Comparison of ENCODE assay signal across 18 cellular contexts in genomic region chr5:178234121-178234752, GRCh38. TPM values are rescaled to one million over a fixed set of nuclear protein-coding genes. Genes with fewer than 3 reads are reported as not detected.
DNase-seq lines count a peak whose midpoint lies in the region; ATAC-seq, FAIRE-seq and TF ChIP-seq lines count a peak whose summit lies in the region.
"Had no signal": no experiment of that assay in that cellular context is flagged by ENCODE, and none has a peak within 500 bp of the region (broad histone marks: within the 10 kb centered on the region; RNA-seq: fewer than 3 reads in every experiment).

No MANE protein-coding gene starts in this region.

- H3K27ac ChIP-seq in neural progenitor cell = no peak overlapping the region
- no peak overlapping the region for H3K27ac ChIP-seq in esophagus muscularis mucosa (replicated peaks in 1 of 4)
- H3K27ac ChIP-seq: ascending aorta, SJSA1 had no signal

- H3K4me3 ChIP-seq in adipocyte (ENCODE audit: low read length) (no peak overlapping the region), neural progenitor cell (no peak overlapping the region), esophagus muscularis mucosa (no peak overlapping the region)
- H3K4me3 ChIP-seq: ascending aorta, colonic mucosa, GM12878, SJSA1, spleen, thyroid gland had no signal

- no peak overlapping the region for H3K27ac Mint-ChIP-seq in activated T-cell treated with anti-CD3 and anti-CD28 coated beads, Interleukin-2, amount 50 U/mL, for 72 hours
- no peak overlapping the region for H3K27ac Mint-ChIP-seq in neural progenitor cell

- H2AFZ ChIP-seq in neural progenitor cell (replicated peaks) = no peak overlapping the region

- no peaks in the 10 kb centered on the region for H3K9me3 Mint-ChIP-seq in activated T-cell treated with anti-CD3 and anti-CD28 coated beads, Interleukin-2, amount 50 U/mL, for 72 hours
- H3K9me3 Mint-ChIP-seq in activated T-cell treated with anti-CD3 and anti-CD28 coated beads, Interleukin-2, amount 50 U/mL, for 4 hours = no peaks in the 10 kb centered on the region
- H3K9me3 Mint-ChIP-seq in neural progenitor cell = no peaks in the 10 kb centered on the region

- H3K36me3 Mint-ChIP-seq in activated T-cell treated with anti-CD3 and anti-CD28 coated beads, Interleukin-2, amount 50 U/mL, for 72 hours (ENCODE audit: insufficient read depth in 2 of 2) = peaks cover 8 to 10% of the 10 kb centered on the region in 2 donors
- peaks cover 20% of the 10 kb centered on the region for H3K36me3 Mint-ChIP-seq in activated T-cell treated with anti-CD3 and anti-CD28 coated beads, Interleukin-2, amount 50 U/mL, for 4 hours (ENCODE audit: insufficient read depth)
- H3K36me3 Mint-ChIP-seq in neural progenitor cell = peaks cover 15% of the 10 kb centered on the region

- peaks cover 67% of the 10 kb centered on the region for H3K4me1 Mint-ChIP-seq in activated T-cell treated with anti-CD3 and anti-CD28 coated beads, Interleukin-2, amount 50 U/mL, for 72 hours (ENCODE audit: low read depth)
- peaks cover 50% of the 10 kb centered on the region for H3K4me1 Mint-ChIP-seq in activated T-cell treated with anti-CD3 and anti-CD28 coated beads, Interleukin-2, amount 50 U/mL, for 4 hours (ENCODE audit: low read depth)
- peaks cover 23% of the 10 kb centered on the region for H3K4me1 Mint-ChIP-seq in neural progenitor cell

- H3K36me3 ChIP-seq in adipocyte (ENCODE audit: control insufficient read depth, insufficient read depth, low read length, severe bottlenecking) (peaks cover 9% of the 10 kb centered on the region), neural progenitor cell (no peaks in the 10 kb centered on the region), esophagus muscularis mucosa (peaks cover 6 to 20% (median 14%) of the 10 kb centered on the region in 4 donors)
- H3K36me3 ChIP-seq: colonic mucosa had no signal

- 81% methylated on average over 5 of the region's 7 CpGs for WGBS in esophagus muscularis mucosa

- H3K4me3 Mint-ChIP-seq in activated T-cell treated with anti-CD3 and anti-CD28 coated beads, Interleukin-2, amount 50 U/mL, for 72 hours = peak overlapping the region; percentile 24
- no peak overlapping the region for H3K4me3 Mint-ChIP-seq in activated T-cell treated with anti-CD3 and anti-CD28 coated beads, Interleukin-2, amount 50 U/mL, for 4 hours
- peak overlapping the region; percentile 24 for H3K4me3 Mint-ChIP-seq in neural progenitor cell

- no peak for TF ChIP-seq EP300 in esophagus muscularis mucosa (IDR thresholded peaks at IDR 0.05)

- no peaks in the 10 kb centered on the region for H3K27me3 Mint-ChIP-seq in activated T-cell treated with anti-CD3 and anti-CD28 coated beads, Interleukin-2, amount 50 U/mL, for 72 hours (ENCODE audit: low read depth)
- no peaks in the 10 kb centered on the region for H3K27me3 Mint-ChIP-seq in activated T-cell treated with anti-CD3 and anti-CD28 coated beads, Interleukin-2, amount 50 U/mL, for 4 hours (ENCODE audit: low read depth)
- H3K27me3 Mint-ChIP-seq in neural progenitor cell (ENCODE audit: insufficient read depth, low read depth) = peaks cover 6% of the 10 kb centered on the region

- peaks cover 18% of the 10 kb centered on the region for H3K79me2 ChIP-seq in neural progenitor cell (ENCODE audit: low read depth)

- DNase-seq in activated T-cell treated with anti-CD3 and anti-CD28 coated beads, Interleukin-2, amount 50 U/mL, for 72 hours = no peak
- no peak for DNase-seq in activated T-cell treated with anti-CD3 and anti-CD28 coated beads, Interleukin-2, amount 50 U/mL, for 4 hours
- no peak for DNase-seq in GM12892 (ENCODE audit: insufficient read length)
- DNase-seq in adipocyte (ENCODE audit: low read depth) = no peak
- DNase-seq in neural progenitor cell (ENCODE audit: low spot score) = no peak
- no peak for DNase-seq in esophagus muscularis mucosa (ENCODE audit: extremely low spot score)
- no peak for DNase-seq in stimulated activated naive CD4-positive, alpha-beta T cell treated with Interleukin-2 at 50 U/mL for 16 hours (lab: John Stamatoyannopoulos, UW)
- DNase-seq in NCI-H2029 (lab: John Stamatoyannopoulos, UW) = no peak
- DNase-seq: NCI-H2029 treated with DMSO at 0.1 percent for 48 hours, NCI-H524 treated with DMSO at 0.1 percent for 48 hours had no signal

- ATAC-seq in activated T-cell treated with anti-CD3 and anti-CD28 coated beads, Interleukin-2, amount 50 U/mL, for 72 hours (replicated peaks in 1 of 2) = no peak
- no peak for ATAC-seq in activated T-cell treated with anti-CD3 and anti-CD28 coated beads, Interleukin-2, amount 50 U/mL, for 4 hours

- H3K4me2 ChIP-seq in neural progenitor cell = no peak overlapping the region

- H3K4me1 ChIP-seq in adipocyte (ENCODE audit: control insufficient read depth, insufficient read depth, low read length) (peaks cover 41% of the 10 kb centered on the region), neural progenitor cell (peaks cover 9% of the 10 kb centered on the region), esophagus muscularis mucosa (peaks cover 45 to 69% (median 54%) of the 10 kb centered on the region in 4 donors)

- no peak for TF ChIP-seq POLR2A in GM12892 (IDR thresholded peaks at IDR 0.05; ENCODE audit: low read depth, low read length)
- TF ChIP-seq POLR2A in esophagus muscularis mucosa (IDR thresholded peaks at IDR 0.05; ENCODE audit: low read depth) = no peak

- FAIRE-seq in GM12892 (lab: Jason Lieb, UNC) = peak; percentile 24
- FAIRE-seq: GM12878 had no signal

- peaks cover 24% of the 10 kb centered on the region for H4K20me1 ChIP-seq in neural progenitor cell (ENCODE audit: low read depth)

- H3K9ac ChIP-seq in adipocyte (ENCODE audit: low read length) (peak overlapping the region; percentile 5), neural progenitor cell (no peak overlapping the region)

- H3K27me3 ChIP-seq in adipocyte (replicated peaks; ENCODE audit: control insufficient read depth, insufficient read depth, low read length) = no peaks in the 10 kb centered on the region
- H3K27me3 ChIP-seq in neural progenitor cell = no peaks in the 10 kb centered on the region
- no peaks in the 10 kb centered on the region for H3K27me3 ChIP-seq in esophagus muscularis mucosa
- H3K27me3 ChIP-seq: ascending aorta, colonic mucosa, SJSA1, spleen, thyroid gland had no signal

- no peak for TF ChIP-seq CTCF in neural progenitor cell (IDR thresholded peaks at IDR 0.05)
- no peak for TF ChIP-seq CTCF in esophagus muscularis mucosa (IDR thresholded peaks at IDR 0.05)

- intact Hi-C loops in esophagus muscularis mucosa (cut with DNase I) = no loop called here

- H3K9me3 ChIP-seq in adipocyte (ENCODE audit: control insufficient read depth, low read length) = no peaks in the 10 kb centered on the region
- no peaks in the 10 kb centered on the region for H3K9me3 ChIP-seq in neural progenitor cell (ENCODE audit: low read depth)
- H3K9me3 ChIP-seq in esophagus muscularis mucosa = no peaks in the 10 kb centered on the region
- H3K9me3 ChIP-seq: ascending aorta, colonic mucosa, SJSA1, spleen, thyroid gland had no signal

- peaks cover 30% of the 10 kb centered on the region for H3F3A ChIP-seq in neural progenitor cell (ENCODE audit: low read depth)

RNA-seq across cellular contexts. Expression of gene PHYKPL, which starts 1.6 kb away (rescaled TPM):
- total RNA-seq in activated T-cell treated with anti-CD3 and anti-CD28 coated beads, Interleukin-2, amount 50 U/mL, for 72 hours = 10 to 100 TPM; 81.7 to 89.7 TPM
- total RNA-seq in activated T-cell treated with anti-CD3 and anti-CD28 coated beads, Interleukin-2, amount 50 U/mL, for 4 hours = 10 to 100 TPM; 46.7 to 53.2 (median 49.7) TPM
- polyA plus RNA-seq in GM12892 (2012; ENCODE audit: missing spikeins) = 32.8 TPM
- total RNA-seq in neural progenitor cell (ENCODE audit: low replicate concordance) (20.5 and 25.9 TPM in 2 replicates), esophagus muscularis mucosa (10 to 100 TPM; 27.4 to 45.1 (median 37.5) TPM)

RNA-seq across cellular contexts. Expression of gene HNRNPAB, which starts 29.9 kb away (rescaled TPM):
- total RNA-seq in activated T-cell treated with anti-CD3 and anti-CD28 coated beads, Interleukin-2, amount 50 U/mL, for 72 hours = 100 to 1,000 TPM; 196 to 232 TPM
- total RNA-seq in activated T-cell treated with anti-CD3 and anti-CD28 coated beads, Interleukin-2, amount 50 U/mL, for 4 hours = 100 to 1,000 TPM; 646 to 699 (median 679) TPM
- polyA plus RNA-seq in GM12892 (2012; ENCODE audit: missing spikeins) = 168 TPM
- total RNA-seq in neural progenitor cell (ENCODE audit: low replicate concordance) (186 and 195 TPM in 2 replicates), esophagus muscularis mucosa (100 to 1,000 TPM in 3 of 4 donors, 10 to 100 TPM in 1; 98.4 to 135 (median 104) TPM)

RNA-seq across cellular contexts. Expression of gene GMCL2, which starts 47.1 kb away (rescaled TPM):
- total RNA-seq in activated T-cell treated with anti-CD3 and anti-CD28 coated beads, Interleukin-2, amount 50 U/mL, for 72 hours = not detected
- total RNA-seq in activated T-cell treated with anti-CD3 and anti-CD28 coated beads, Interleukin-2, amount 50 U/mL, for 4 hours = not detected
- polyA plus RNA-seq in GM12892 (2012; ENCODE audit: missing spikeins) = not detected
- not detected in 2 replicates for total RNA-seq in neural progenitor cell (ENCODE audit: low replicate concordance)
- not detected for total RNA-seq in esophagus muscularis mucosa
- total RNA-seq: ascending aorta, colonic mucosa, GM12878, IMR-90, PC-3, SJSA1, spleen, thyroid gland had no signal
- polyA plus RNA-seq: IMR-90 had no signal
